11 cellular contexts compared by ENCODE assay signal in genomic region chr5:835933-836612, GRCh38. TPM values are rescaled to one million over a fixed set of nuclear protein-coding genes. Genes with fewer than 3 reads are reported as not detected.
DNase-seq lines count a peak whose midpoint lies in the region; ATAC-seq and TF ChIP-seq lines count a peak whose summit lies in the region.
"Not testable (repeated sequence)": the region's sequence is repeated elsewhere in the genome, so short reads cannot be mapped to it uniquely, and the experiment has no call there.
"Had no signal": no experiment of that assay in that cellular context is flagged by ENCODE, and none has a peak within 500 bp of the region (broad histone marks: within the 10 kb centered on the region; RNA-seq: fewer than 3 reads in every experiment).

No MANE protein-coding gene starts in this region.

- not testable (repeated sequence) for TF ChIP-seq CTCF in SK-N-SH (IDR thresholded peaks at IDR 0.05); body of pancreas (IDR thresholded peaks at IDR 0.05); left ventricle myocardium inferior (IDR thresholded peaks at IDR 0.05; ENCODE audit: borderline replicate concordance); osteocyte (IDR thresholded peaks at IDR 0.05); stomach (IDR thresholded peaks at IDR 0.05)

- H2AFZ ChIP-seq in SK-N-SH (ENCODE audit: low read depth): not testable (repeated sequence)

- H3K27me3 ChIP-seq in SK-N-SH (ENCODE audit: insufficient read depth); body of pancreas; left ventricle myocardium inferior (ENCODE audit: low read depth); stomach: not testable (repeated sequence)

- H3K4me1 ChIP-seq in SK-N-SH (ENCODE audit: control insufficient read depth in 1 of 2, insufficient read depth in 2 of 2, low read depth in 1 of 2, low read length in 1 of 2); body of pancreas; left ventricle myocardium inferior: not testable (repeated sequence)
- peaks cover 0 to 14% (median 3%) of the 10 kb centered on the region in 4 donors for H3K4me1 ChIP-seq in stomach

- TF ChIP-seq POLR2A in body of pancreas (IDR thresholded peaks at IDR 0.05); stomach (IDR thresholded peaks at IDR 0.05): not testable (repeated sequence)

- intact Hi-C loops in body of pancreas (cut with DNase I); left ventricle myocardium inferior (cut with micrococcal nuclease); stomach (cut with DNase I; ENCODE audit: low total_unique reads): not testable (repeated sequence)

- TF ChIP-seq RAD21 in SK-N-SH (IDR thresholded peaks at IDR 0.05; ENCODE audit: low read length): not testable (repeated sequence)

- not testable (repeated sequence) for H3K4me3 Mint-ChIP-seq in activated CD8-positive, alpha-beta memory T cell treated with anti-CD3 and anti-CD28 coated beads, Interleukin-2, amount 10 ng/mL, durations not matched to agents 7 days and 5 days; osteocyte (ENCODE audit: unreplicated experiment)

- ATAC-seq in activated CD8-positive, alpha-beta memory T cell treated with anti-CD3 and anti-CD28 coated beads, Interleukin-2, amount 10 ng/mL, durations not matched to agents 7 days and 5 days: not testable (repeated sequence)
- peak; percentile 88 for ATAC-seq in body of pancreas
- peak; percentile 90 for ATAC-seq in left lobe of liver

- H3K79me2 ChIP-seq in SK-N-SH (ENCODE audit: insufficient read depth): not testable (repeated sequence)

- DNase-seq in CMK (ENCODE audit: low read depth) (peak; percentile 62), body of pancreas (peak in 2 of 4 donors; percentile 43 to 49), left lobe of liver (ENCODE audit: low spot score) (peak; percentile 49), osteocyte (ENCODE audit: extremely low spot score, unreplicated experiment) (peak; percentile 51), stomach (peak; percentile 59)
- not testable (repeated sequence) for DNase-seq in SK-N-SH, left ventricle myocardium inferior
- DNase-seq in activated CD8-positive, alpha-beta memory T cell treated with anti-CD3 and anti-CD28 coated beads, Interleukin-2, amount 10 ng/mL, durations not matched to agents 7 days and 5 days: peak; percentile 33

- not testable (repeated sequence) for H3F3A ChIP-seq in SK-N-SH (replicated peaks; ENCODE audit: insufficient read depth)

- POLR2A ChIA-PET in SK-N-SH (lab: Yijun Ruan, JAX): not testable (repeated sequence)

- not testable (repeated sequence) for H3K27me3 Mint-ChIP-seq in activated CD8-positive, alpha-beta memory T cell treated with anti-CD3 and anti-CD28 coated beads, Interleukin-2, amount 10 ng/mL, durations not matched to agents 7 days and 5 days; osteocyte (ENCODE audit: unreplicated experiment)

- WGBS in SK-N-SH (ENCODE audit: low lambda C conversion rate): 54% methylated on average over 7 of the region's 7 CpGs
- 27 to 41% methylated on average over 7 of the region's 7 CpGs for WGBS in body of pancreas, 2 donors
- WGBS in stomach, 5 donors: 22 to 44% (median 39%) methylated on average over 7 of the region's 7 CpGs

- not testable (repeated sequence) for H3K36me3 ChIP-seq in SK-N-SH (replicated peaks in 1 of 2; ENCODE audit: control insufficient read depth in 1 of 2, insufficient read depth in 2 of 2, low read length in 1 of 2); body of pancreas (replicated peaks in 1 of 2; ENCODE audit: insufficient read depth in 1 of 2, low read depth in 2 of 2); left ventricle myocardium inferior; stomach

- H3K9me3 Mint-ChIP-seq in activated CD8-positive, alpha-beta memory T cell treated with anti-CD3 and anti-CD28 coated beads, Interleukin-2, amount 10 ng/mL, durations not matched to agents 7 days and 5 days (ENCODE audit: low read depth); osteocyte (ENCODE audit: unreplicated experiment): not testable (repeated sequence)

- TF ChIP-seq EP300 in SK-N-SH (IDR thresholded peaks at IDR 0.05; ENCODE audit: borderline replicate concordance in 1 of 2, low read depth in 1 of 2, low read length in 1 of 2); stomach (IDR thresholded peaks at IDR 0.05): not testable (repeated sequence)

- H3K27ac Mint-ChIP-seq in activated CD8-positive, alpha-beta memory T cell treated with anti-CD3 and anti-CD28 coated beads, Interleukin-2, amount 10 ng/mL, durations not matched to agents 7 days and 5 days; osteocyte (ENCODE audit: unreplicated experiment): not testable (repeated sequence)

- H3K36me3 Mint-ChIP-seq in activated CD8-positive, alpha-beta memory T cell treated with anti-CD3 and anti-CD28 coated beads, Interleukin-2, amount 10 ng/mL, durations not matched to agents 7 days and 5 days; osteocyte (ENCODE audit: unreplicated experiment): not testable (repeated sequence)

- not testable (repeated sequence) for H3K9me2 ChIP-seq in SK-N-SH

- not testable (repeated sequence) for H3K9me3 ChIP-seq in SK-N-SH; body of pancreas; left ventricle myocardium inferior (replicated peaks); stomach

- not testable (repeated sequence) for H3K4me2 ChIP-seq in SK-N-SH

- not testable (repeated sequence) for H4K20me1 ChIP-seq in SK-N-SH (ENCODE audit: insufficient read depth)

- not testable (repeated sequence) for H3K9ac ChIP-seq in SK-N-SH

- H3K27ac ChIP-seq in SK-N-SH (ENCODE audit: low read depth in 2 of 2, low read length in 1 of 2): not testable (repeated sequence)
- H3K27ac ChIP-seq in body of pancreas (peak overlapping the region in 3 of 4 donors; percentile 38 to 70 (median 59)), left ventricle myocardium inferior (replicated peaks) (peak overlapping the region; percentile 59), stomach (peak overlapping the region in 3 of 5 donors; percentile 52 to 58 (median 56))

- CTCF ChIA-PET in SK-N-SH (lab: Yijun Ruan, JAX); activated CD8-positive, alpha-beta memory T cell treated with anti-CD3 and anti-CD28 coated beads, Interleukin-2, amount 10 ng/mL, durations not matched to agents 7 days and 5 days (lab: Charles Lee): not testable (repeated sequence)

- H3K4me3 ChIP-seq in SK-N-SH (ENCODE audit: low read depth in 2 of 2, low read length in 1 of 2); body of pancreas; left ventricle myocardium inferior; stomach: not testable (repeated sequence)

- not testable (repeated sequence) for H3K4me1 Mint-ChIP-seq in activated CD8-positive, alpha-beta memory T cell treated with anti-CD3 and anti-CD28 coated beads, Interleukin-2, amount 10 ng/mL, durations not matched to agents 7 days and 5 days; osteocyte (ENCODE audit: unreplicated experiment)

RNA-seq across cellular contexts. Expression of gene ZDHHC11, which starts 14.7 kb away (rescaled TPM):
- polyA plus RNA-seq in SK-N-SH (2012; rRNA removed) (0.65 and 0.76 TPM in 2 replicates), stomach (10 to 100 TPM in 1 of 3 donors, 1 to 10 TPM in 2; 1.6 to 13.9 (median 2.4) TPM)
- 0.13 and 0.39 TPM in 2 replicates for polyA plus RNA-seq in SK-N-SH (2012; cell fraction: cytosol; rRNA removed)
- polyA plus RNA-seq in SK-N-SH (2012; cell fraction: nucleus; rRNA removed): 7.1 and 7.4 TPM in 2 replicates
- 10 to 100 TPM in 1 of 2 experiments, 1 to 10 TPM in 1; 9.9 to 10.6 TPM for total RNA-seq in activated CD8-positive, alpha-beta memory T cell treated with anti-CD3 and anti-CD28 coated beads, Interleukin-2, amount 10 ng/mL, durations not matched to agents 7 days and 5 days
- total RNA-seq in body of pancreas (10 to 100 TPM in 1 of 2 donors, 1 to 10 TPM in 1; 4.7 to 10.9 TPM), left ventricle myocardium inferior (18.7 TPM), left lobe of liver (19.1 TPM), osteocyte (4.4 and 6.3 TPM in 2 replicates), stomach (10 to 100 TPM in 3 of 5 donors, 1 to 10 TPM in 2; 1.8 to 35.2 (median 18.9) TPM)
- polyA plus RNA-seq: CD14-positive monocyte had no signal

RNA-seq across cellular contexts. Expression of gene ZDHHC11B, which starts 51.5 kb away (rescaled TPM):
- polyA plus RNA-seq in SK-N-SH (2012; rRNA removed) (not detected in 2 replicates), stomach (10 to 100 TPM in 1 of 3 donors, 1 to 10 TPM in 1, under 1 TPM in 1; 0.93 to 11.5 (median 1.2) TPM)
- 0.01 TPM in 1 of 2 replicates, not detected in the other for polyA plus RNA-seq in SK-N-SH (2012; cell fraction: cytosol; rRNA removed)
- 0.05 and 0.17 TPM in 2 replicates for polyA plus RNA-seq in SK-N-SH (2012; cell fraction: nucleus; rRNA removed)
- under 1 TPM in 1 of 2 experiments, not detected in 1; 0.21 TPM for total RNA-seq in activated CD8-positive, alpha-beta memory T cell treated with anti-CD3 and anti-CD28 coated beads, Interleukin-2, amount 10 ng/mL, durations not matched to agents 7 days and 5 days
- total RNA-seq in body of pancreas (1 to 10 TPM; 6.2 to 8.9 TPM), left ventricle myocardium inferior (13.4 TPM), left lobe of liver (6.1 TPM), osteocyte (not detected in 2 replicates), stomach (10 to 100 TPM in 3 of 5 donors, 1 to 10 TPM in 2; 1.8 to 42.4 (median 11.7) TPM)
- total RNA-seq: RPMI7951 had no signal
- polyA plus RNA-seq: AG04450, CD14-positive monocyte had no signal

RNA-seq across cellular contexts. Expression of gene BRD9, which starts 56.5 kb away (rescaled TPM):
- 17.5 and 19.5 TPM in 2 replicates for polyA plus RNA-seq in SK-N-SH (2012; rRNA removed)
- polyA plus RNA-seq in SK-N-SH (2012; cell fraction: cytosol; rRNA removed): 14.2 and 14.8 TPM in 2 replicates
- 67.3 and 75.1 TPM in 2 replicates for polyA plus RNA-seq in SK-N-SH (2012; cell fraction: nucleus; rRNA removed)
- 10 to 100 TPM; 58.6 to 64.7 TPM for total RNA-seq in activated CD8-positive, alpha-beta memory T cell treated with anti-CD3 and anti-CD28 coated beads, Interleukin-2, amount 10 ng/mL, durations not matched to agents 7 days and 5 days
- total RNA-seq in body of pancreas: 10 to 100 TPM; 18.9 to 47.1 TPM
- 23.6 TPM for total RNA-seq in left ventricle myocardium inferior
- 19.0 TPM for total RNA-seq in left lobe of liver
- total RNA-seq in osteocyte: 38.2 and 39.4 TPM in 2 replicates
- total RNA-seq in stomach: 100 to 1,000 TPM in 2 of 5 donors, 10 to 100 TPM in 3; 34.1 to 152 (median 48.7) TPM
- 10 to 100 TPM; 16.2 to 32.1 (median 25.8) TPM for polyA plus RNA-seq in stomach

RNA-seq across cellular contexts. Expression of gene TRIP13, which starts 56.6 kb away (rescaled TPM):
- polyA plus RNA-seq in SK-N-SH (2012; rRNA removed) (21.2 and 24.1 TPM in 2 replicates), stomach (1 to 10 TPM; 1.1 to 4.8 (median 3.5) TPM)
- 22.3 and 22.7 TPM in 2 replicates for polyA plus RNA-seq in SK-N-SH (2012; cell fraction: cytosol; rRNA removed)
- 20.1 and 28.8 TPM in 2 replicates for polyA plus RNA-seq in SK-N-SH (2012; cell fraction: nucleus; rRNA removed)
- 10 to 100 TPM; 33.0 to 38.8 TPM for total RNA-seq in activated CD8-positive, alpha-beta memory T cell treated with anti-CD3 and anti-CD28 coated beads, Interleukin-2, amount 10 ng/mL, durations not matched to agents 7 days and 5 days
- total RNA-seq in body of pancreas (1 to 10 TPM; 1.3 TPM), left ventricle myocardium inferior (0.44 TPM), left lobe of liver (1.0 TPM), osteocyte (4.1 and 6.9 TPM in 2 replicates), stomach (10 to 100 TPM in 1 of 5 donors, 1 to 10 TPM in 2, under 1 TPM in 1, not detected in 1; 0.58 to 10.4 (median 4.1) TPM)
